In the genomic region with DNA sequence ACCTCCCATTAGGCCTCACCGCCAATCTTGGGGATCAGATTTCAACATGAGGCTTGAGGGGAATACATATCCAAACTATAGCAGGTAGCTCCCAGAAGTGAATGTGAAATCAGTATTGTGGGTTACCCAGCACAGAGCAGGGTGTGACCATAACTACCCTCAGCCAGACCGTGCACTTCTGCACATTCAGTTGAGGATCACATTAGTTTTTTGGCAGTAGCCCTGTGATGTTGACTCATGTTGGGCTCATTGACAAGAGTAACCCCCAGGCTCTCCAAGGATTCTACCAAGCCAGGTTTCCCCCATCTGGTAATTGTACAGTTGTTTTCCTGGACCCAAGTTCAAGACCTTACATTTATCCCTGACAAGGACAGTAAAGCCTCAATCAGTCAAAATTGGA, we compare ENCODE assay signal across 20 cellular contexts. TPM values are rescaled to one million over a fixed set of nuclear protein-coding genes. Genes with fewer than 3 reads are reported as not detected.
DNase-seq lines count a peak whose midpoint lies in the region; ATAC-seq and TF ChIP-seq lines count a peak whose summit lies in the region.
"Had no signal": no experiment of that assay in that cellular context is flagged by ENCODE, and none has a peak within 500 bp of the region (broad histone marks: within the 10 kb centered on the region; RNA-seq: fewer than 3 reads in every experiment).

No MANE protein-coding gene starts in this region.

- DNase-seq in ELR (ENCODE audit: low read depth), result peak; percentile 6
- DNase-seq in NCI-H446 (lab: John Stamatoyannopoulos, UW), result peak; percentile 17 to 76
- no peak for DNase-seq in omental fat pad (ENCODE audit: low spot score)
- no peak for DNase-seq in stimulated activated CD8-positive, alpha-beta memory T cell treated with anti-CD3 and anti-CD28 coated beads, Interleukin-4, amount 100 ng/mL, for 48 hours
- no peak for DNase-seq in RPMI8226
- no peak for DNase-seq in endothelial cell (ENCODE audit: low spot score)
- DNase-seq in activated T-helper 1 cell treated with anti-CD3 and anti-CD28 coated beads, Interleukin-12 subunit alpha, Interleukin-12 subunit beta, Interleukin-2, Interleukin-4 antibody, amounts not matched to agents 30 ng/mL and 10 ng/mL and 1 ng/mL, durations not matched to agents 14 hours and 24 hours and 36 hours (ENCODE audit: low spot score), result no peak
- DNase-seq: activated B cell treated with CpG ODN at 0.5 μM for 24 hours; adrenal gland; glutamatergic neuron; Kasumi-1; lower lobe of right lung; naive thymus-derived CD4-positive, alpha-beta T cell; NCI-H1436 treated with DMSO at 0.1 percent for 48 hours; stimulated activated naive B cell treated with anti-CD40 and anti-IgM and Interleukin-4, amounts not matched to agents 10 μg/mL and 1 μg/mL and 100 μg/mL, for 72 hours; trophoblast cell had no signal

- H3K36me3 Mint-ChIP-seq in endothelial cell (ENCODE audit: low read depth, unreplicated experiment), result peaks cover 4% of the 10 kb centered on the region
- no peaks in the 10 kb centered on the region for H3K36me3 Mint-ChIP-seq in activated T-helper 1 cell treated with anti-CD3 and anti-CD28 coated beads, Interleukin-12 subunit alpha, Interleukin-12 subunit beta, Interleukin-2, Interleukin-4 antibody, amounts not matched to agents 30 ng/mL and 10 ng/mL and 1 ng/mL, durations not matched to agents 14 hours and 24 hours and 36 hours (ENCODE audit: low read depth)
- H3K36me3 Mint-ChIP-seq: stimulated activated naive B cell treated with anti-CD40 and anti-IgM and Interleukin-4, amounts not matched to agents 10 μg/mL and 1 μg/mL and 100 μg/mL, for 72 hours had no signal

- no peaks in the 10 kb centered on the region for H3K4me1 Mint-ChIP-seq in endothelial cell (ENCODE audit: unreplicated experiment)
- H3K4me1 Mint-ChIP-seq in activated T-helper 1 cell treated with anti-CD3 and anti-CD28 coated beads, Interleukin-12 subunit alpha, Interleukin-12 subunit beta, Interleukin-2, Interleukin-4 antibody, amounts not matched to agents 30 ng/mL and 10 ng/mL and 1 ng/mL, durations not matched to agents 14 hours and 24 hours and 36 hours (ENCODE audit: low read depth), result peaks cover 16% of the 10 kb centered on the region
- H3K4me1 Mint-ChIP-seq: activated B cell treated with CpG ODN at 0.5 μM for 24 hours; stimulated activated naive B cell treated with anti-CD40 and anti-IgM and Interleukin-4, amounts not matched to agents 10 μg/mL and 1 μg/mL and 100 μg/mL, for 72 hours had no signal

- intact Hi-C loops in activated T-helper 1 cell treated with anti-CD3 and anti-CD28 coated beads, Interleukin-12 subunit alpha, Interleukin-12 subunit beta, Interleukin-2, Interleukin-4 antibody, amounts not matched to agents 30 ng/mL and 10 ng/mL and 1 ng/mL, durations not matched to agents 14 hours and 24 hours and 36 hours (cut with micrococcal nuclease), result no loop called here

- TF ChIP-seq CTCF in omental fat pad (IDR thresholded peaks at IDR 0.05) (no peak), endothelial cell (IDR thresholded peaks at IDR 0.05; ENCODE audit: unreplicated experiment) (no peak)

- H3K9me3 Mint-ChIP-seq in endothelial cell (ENCODE audit: unreplicated experiment), result no peaks in the 10 kb centered on the region
- H3K9me3 Mint-ChIP-seq in activated T-helper 1 cell treated with anti-CD3 and anti-CD28 coated beads, Interleukin-12 subunit alpha, Interleukin-12 subunit beta, Interleukin-2, Interleukin-4 antibody, amounts not matched to agents 30 ng/mL and 10 ng/mL and 1 ng/mL, durations not matched to agents 14 hours and 24 hours and 36 hours, result no peaks in the 10 kb centered on the region
- H3K9me3 Mint-ChIP-seq: activated B cell treated with CpG ODN at 0.5 μM for 24 hours; stimulated activated naive B cell treated with anti-CD40 and anti-IgM and Interleukin-4, amounts not matched to agents 10 μg/mL and 1 μg/mL and 100 μg/mL, for 72 hours had no signal

- H3K27me3 Mint-ChIP-seq in endothelial cell (ENCODE audit: unreplicated experiment), result peaks cover 5% of the 10 kb centered on the region
- peaks cover 3% of the 10 kb centered on the region for H3K27me3 Mint-ChIP-seq in activated T-helper 1 cell treated with anti-CD3 and anti-CD28 coated beads, Interleukin-12 subunit alpha, Interleukin-12 subunit beta, Interleukin-2, Interleukin-4 antibody, amounts not matched to agents 30 ng/mL and 10 ng/mL and 1 ng/mL, durations not matched to agents 14 hours and 24 hours and 36 hours (ENCODE audit: insufficient read depth)

- peak; percentile 88 for ATAC-seq in esophagus mucosa
- peak; percentile 57 for ATAC-seq in omental fat pad (ENCODE audit: low FRiP score)
- ATAC-seq: lower lobe of right lung; naive thymus-derived CD4-positive, alpha-beta T cell; stimulated activated naive B cell treated with anti-CD40 and anti-IgM and Interleukin-4, amounts not matched to agents 10 μg/mL and 1 μg/mL and 100 μg/mL, for 72 hours had no signal

- H3K27ac Mint-ChIP-seq in endothelial cell (ENCODE audit: unreplicated experiment), result no peak overlapping the region
- no peak overlapping the region for H3K27ac Mint-ChIP-seq in activated T-helper 1 cell treated with anti-CD3 and anti-CD28 coated beads, Interleukin-12 subunit alpha, Interleukin-12 subunit beta, Interleukin-2, Interleukin-4 antibody, amounts not matched to agents 30 ng/mL and 10 ng/mL and 1 ng/mL, durations not matched to agents 14 hours and 24 hours and 36 hours
- H3K27ac Mint-ChIP-seq: activated B cell treated with CpG ODN at 0.5 μM for 24 hours; stimulated activated naive B cell treated with anti-CD40 and anti-IgM and Interleukin-4, amounts not matched to agents 10 μg/mL and 1 μg/mL and 100 μg/mL, for 72 hours; T-helper 1 cell treated with Interleukin-12 subunit alpha and Interleukin-12 subunit beta and Interleukin-4 antibody, amounts not matched to agents 30 μg/mL and 1 μg/mL, for 36 hours had no signal

- H3K4me3 Mint-ChIP-seq in endothelial cell (ENCODE audit: unreplicated experiment), result no peak overlapping the region
- H3K4me3 Mint-ChIP-seq in activated T-helper 1 cell treated with anti-CD3 and anti-CD28 coated beads, Interleukin-12 subunit alpha, Interleukin-12 subunit beta, Interleukin-2, Interleukin-4 antibody, amounts not matched to agents 30 ng/mL and 10 ng/mL and 1 ng/mL, durations not matched to agents 14 hours and 24 hours and 36 hours, result no peak overlapping the region
- H3K4me3 Mint-ChIP-seq: activated B cell treated with CpG ODN at 0.5 μM for 24 hours; naive thymus-derived CD4-positive, alpha-beta T cell; stimulated activated naive B cell treated with anti-CD40 and anti-IgM and Interleukin-4, amounts not matched to agents 10 μg/mL and 1 μg/mL and 100 μg/mL, for 72 hours; T-helper 1 cell treated with Interleukin-12 subunit alpha and Interleukin-12 subunit beta and Interleukin-4 antibody, amounts not matched to agents 30 μg/mL and 1 μg/mL, for 36 hours had no signal

RNA-seq across cellular contexts. Expression of a gene that starts 11.7 kb away (rescaled TPM):
- total RNA-seq in esophagus mucosa, result 9.4 TPM
- 1 to 10 TPM in 3 of 4 donors, not detected in 1; 3.0 to 9.7 (median 4.1) TPM for total RNA-seq in omental fat pad
- not detected for total RNA-seq in endothelial cell (ENCODE audit: unreplicated experiment)
- not detected in 2 replicates for total RNA-seq in activated T-helper 1 cell treated with anti-CD3 and anti-CD28 coated beads, Interleukin-12 subunit alpha, Interleukin-12 subunit beta, Interleukin-2, Interleukin-4 antibody, amounts not matched to agents 30 ng/mL and 10 ng/mL and 1 ng/mL, durations not matched to agents 14 hours and 24 hours and 36 hours
- total RNA-seq: activated B cell treated with CpG ODN at 0.5 μM for 24 hours; activated CD8-positive, alpha-beta memory T cell treated with anti-CD3 and anti-CD28 coated beads for 36 hours; HT-29; lower lobe of right lung; naive thymus-derived CD4-positive, alpha-beta T cell had no signal

RNA-seq across cellular contexts. Expression of a gene that starts 14.6 kb away (rescaled TPM):
- not detected for total RNA-seq in esophagus mucosa
- under 1 TPM in 1 of 4 donors, not detected in 3; 0.88 TPM for total RNA-seq in omental fat pad
- not detected for total RNA-seq in endothelial cell (ENCODE audit: unreplicated experiment)
- not detected in 2 replicates for total RNA-seq in activated T-helper 1 cell treated with anti-CD3 and anti-CD28 coated beads, Interleukin-12 subunit alpha, Interleukin-12 subunit beta, Interleukin-2, Interleukin-4 antibody, amounts not matched to agents 30 ng/mL and 10 ng/mL and 1 ng/mL, durations not matched to agents 14 hours and 24 hours and 36 hours
- total RNA-seq: activated B cell treated with CpG ODN at 0.5 μM for 24 hours; activated CD8-positive, alpha-beta memory T cell treated with anti-CD3 and anti-CD28 coated beads for 36 hours; HT-29; lower lobe of right lung; naive thymus-derived CD4-positive, alpha-beta T cell had no signal

Comparison
In these comparisons a context has a peak if more than half of its experiments do, and no peak if none do; other contexts are left out.
1. DNase-seq: peak in ELR (single experiment) and NCI-H446 (2 of 2); none in omental fat pad (single experiment), stimulated activated CD8-positive, alpha-beta memory T cell treated with anti-CD3 and anti-CD28 coated beads, Interleukin-4, amount 100 ng/mL, for 48 hours (single experiment), RPMI8226 (single experiment), endothelial cell (single experiment) and activated T-helper 1 cell treated with anti-CD3 and anti-CD28 coated beads, Interleukin-12 subunit alpha, Interleukin-12 subunit beta, Interleukin-2, Interleukin-4 antibody, amounts not matched to agents 30 ng/mL and 10 ng/mL and 1 ng/mL, durations not matched to agents 14 hours and 24 hours and 36 hours (single experiment).